In the genomic region with DNA sequence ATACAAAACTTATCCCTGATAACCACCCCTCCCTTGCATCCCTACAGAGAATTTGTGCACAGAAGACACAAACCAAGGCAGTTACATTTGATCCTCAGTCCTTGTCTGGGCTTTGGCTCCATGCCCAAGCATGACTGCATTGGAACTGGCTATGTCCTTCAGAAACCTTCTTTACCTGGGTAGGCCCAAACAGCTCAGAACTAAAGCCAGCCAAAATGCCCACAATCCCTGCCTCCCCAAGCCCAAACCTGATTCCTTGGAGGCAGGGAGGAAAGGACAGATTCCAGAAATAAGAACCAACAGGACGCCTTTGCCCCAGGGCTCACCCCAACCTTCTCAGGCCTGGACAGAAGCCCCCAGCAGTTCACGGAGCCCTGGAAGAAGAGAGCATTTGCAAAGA, we compare ENCODE assay signal across 23 cellular contexts. TPM values are rescaled to one million over a fixed set of nuclear protein-coding genes. Genes with fewer than 3 reads are reported as not detected.
DNase-seq lines count a peak whose midpoint lies in the region; ATAC-seq and TF ChIP-seq lines count a peak whose summit lies in the region.
"Had no signal": no experiment of that assay in that cellular context is flagged by ENCODE, and none has a peak within 500 bp of the region (broad histone marks: within the 10 kb centered on the region; RNA-seq: fewer than 3 reads in every experiment).

No MANE protein-coding gene starts in this region.

- no peak overlapping the region for H3K9ac ChIP-seq in GM23248

- in situ Hi-C loops in GM23248 (cut with MboI): loop anchor here (10.0 kb wide), 1 partner anchor 194 kb away; no protein-coding TSS in a partner anchor

- WGBS in GM23248 (ENCODE audit: low coverage in 1 of 2, low lambda C conversion rate in 2 of 2, missing lambda C conversion rate in 2 of 2), 2 experiments: 50 to 55% methylated on average over 2 of the region's 2 CpGs

- no peak for ATAC-seq in HG03571 (IDR thresholded peaks at IDR 0.05; ENCODE audit: unreplicated experiment)

- peaks cover 12% of the 10 kb centered on the region for H3K27me3 Mint-ChIP-seq in nephron (ENCODE audit: low read depth)
- H3K27me3 Mint-ChIP-seq: activated naive CD8-positive, alpha-beta T cell; stimulated activated memory B cell treated with anti-CD40 and anti-IgM and Interleukin-4, amounts not matched to agents 10 μg/mL and 1 μg/mL and 100 μg/mL, for 72 hours had no signal

- no peak overlapping the region for H3K27ac ChIP-seq in GM23248
- H3K27ac ChIP-seq in HEK293 (ENCODE audit: extremely low read depth, low read depth, low read length): no peak overlapping the region
- H3K27ac ChIP-seq in coronary artery: peak overlapping the region; percentile 63 to 86
- H3K27ac ChIP-seq: BLaER1 treated with 17β-estradiol and CSF1 and Interleukin-3, amounts not matched to agents 10 nM and 100 nM; colonic mucosa; foreskin keratinocyte; skin epidermis had no signal

- no peaks in the 10 kb centered on the region for H3K9me3 ChIP-seq in GM23248 (ENCODE audit: low read depth)
- no peaks in the 10 kb centered on the region for H3K9me3 ChIP-seq in HEK293 (ENCODE audit: control insufficient read depth, insufficient read depth, low read depth, low read length)
- H3K9me3 ChIP-seq: BLaER1 treated with 17β-estradiol and CSF1 and Interleukin-3, amounts not matched to agents 10 nM and 100 nM; colonic mucosa; heart left ventricle had no signal

- TF ChIP-seq CTCF in HEK293 (tag by site-specific recombination; IDR thresholded peaks at IDR 0.05): no peak
- TF ChIP-seq CTCF in coronary artery (IDR thresholded peaks at IDR 0.05): no peak
- no peak for TF ChIP-seq CTCF in nephron (IDR thresholded peaks at IDR 0.05; ENCODE audit: unreplicated experiment in 3 of 3)

- no peaks in the 10 kb centered on the region for H3K9me2 ChIP-seq in GM23248 (ENCODE audit: insufficient read depth)

- no peaks in the 10 kb centered on the region for H4K20me1 ChIP-seq in GM23248 (ENCODE audit: insufficient read depth)

- no peaks in the 10 kb centered on the region for H3K4me1 ChIP-seq in GM23248 (ENCODE audit: insufficient read depth)
- H3K4me1 ChIP-seq in HEK293 (ENCODE audit: control insufficient read depth, insufficient read depth, low read length): no peaks in the 10 kb centered on the region
- H3K4me1 ChIP-seq: colonic mucosa, foreskin keratinocyte had no signal

- no peak overlapping the region for H3K4me2 ChIP-seq in GM23248 (ENCODE audit: unreplicated experiment)

- no peaks in the 10 kb centered on the region for H3K27me3 ChIP-seq in GM23248 (replicated peaks; ENCODE audit: insufficient read depth)
- H3K27me3 ChIP-seq: BLaER1 treated with 17β-estradiol and CSF1 and Interleukin-3, amounts not matched to agents 10 nM and 100 nM; cardiac muscle cell; colonic mucosa; heart left ventricle had no signal

- no peak overlapping the region for H3K4me3 ChIP-seq in GM23248
- H3K4me3 ChIP-seq in HEK293 (ENCODE audit: low read depth, low read length): no peak overlapping the region
- no peak overlapping the region for H3K4me3 ChIP-seq in coronary artery
- H3K4me3 ChIP-seq: BLaER1 treated with 17β-estradiol and CSF1 and Interleukin-3, amounts not matched to agents 10 nM and 100 nM; cardiac muscle cell; colonic mucosa; heart left ventricle; skin epidermis had no signal

- DNase-seq in GM23248: peak; percentile 14
- DNase-seq in coronary artery (ENCODE audit: low spot score): peak; percentile 62
- no peak for DNase-seq in NCI-H2107 (lab: John Stamatoyannopoulos, UW)
- DNase-seq in mucosa of gallbladder (ENCODE audit: low spot score): no peak
- DNase-seq in activated CD4-positive, alpha-beta T cell treated with anti-CD3 and anti-CD28 coated beads, Interleukin-2, amount 50 U/mL, for 1 hour: no peak

- CTCF ChIA-PET in HEK293 (lab: Yijun Ruan, JAX): interaction anchor here (0.7 to 15.5 kb wide), 16 partner anchors 9 to 97 kb away, joined by 3 to 212 read pairs (median 6); partner anchors contain the start of genes IL17B and PCYOX1L

- no peak overlapping the region for H2AFZ ChIP-seq in GM23248

- peaks cover 39% of the 10 kb centered on the region for H3K4me1 Mint-ChIP-seq in nephron

- H3K27ac Mint-ChIP-seq in nephron: peak overlapping the region in 2 of 3 experiments; percentile 65 to 86
- H3K27ac Mint-ChIP-seq: activated naive CD8-positive, alpha-beta T cell; endodermal cell; nephron progenitor cell; stimulated activated memory B cell treated with anti-CD40 and anti-IgM and Interleukin-4, amounts not matched to agents 10 μg/mL and 1 μg/mL and 100 μg/mL, for 72 hours had no signal

- no peaks in the 10 kb centered on the region for H3K79me2 ChIP-seq in GM23248 (ENCODE audit: insufficient read depth)

- POLR2A ChIA-PET in HEK293 (lab: Yijun Ruan, JAX): no interaction called here

- peak overlapping the region in 1 of 3 experiments; percentile 62 for H3K4me3 Mint-ChIP-seq in nephron
- H3K4me3 Mint-ChIP-seq: activated naive CD8-positive, alpha-beta T cell; endodermal cell; H9; nephron progenitor cell; stimulated activated memory B cell treated with anti-CD40 and anti-IgM and Interleukin-4, amounts not matched to agents 10 μg/mL and 1 μg/mL and 100 μg/mL, for 72 hours had no signal

- no peaks in the 10 kb centered on the region for H3K36me3 ChIP-seq in GM23248 (ENCODE audit: low read depth)
- H3K36me3 ChIP-seq in HEK293 (ENCODE audit: control insufficient read depth in 2 of 2, insufficient read depth in 1 of 2, low read length in 2 of 2): peaks cover 0 to 6% of the 10 kb centered on the region in 2 experiments; a peak in 1 of 3 replicates
- H3K36me3 ChIP-seq: cardiac muscle cell, colonic mucosa, heart left ventricle had no signal

- no peaks in the 10 kb centered on the region for H3K9me3 Mint-ChIP-seq in nephron
- H3K9me3 Mint-ChIP-seq: endodermal cell; H9; nephron progenitor cell; stimulated activated memory B cell treated with anti-CD40 and anti-IgM and Interleukin-4, amounts not matched to agents 10 μg/mL and 1 μg/mL and 100 μg/mL, for 72 hours had no signal

- H3K36me3 Mint-ChIP-seq in nephron (ENCODE audit: low read depth): no peaks in the 10 kb centered on the region

- H3F3A ChIP-seq in GM23248 (ENCODE audit: insufficient read depth): no peaks in the 10 kb centered on the region

TF ChIP-seq in HEK293, 187 proteins besides CTCF, POLR2A, EP300 and RAD21:
- TF ChIP-seq, protein P1, sequence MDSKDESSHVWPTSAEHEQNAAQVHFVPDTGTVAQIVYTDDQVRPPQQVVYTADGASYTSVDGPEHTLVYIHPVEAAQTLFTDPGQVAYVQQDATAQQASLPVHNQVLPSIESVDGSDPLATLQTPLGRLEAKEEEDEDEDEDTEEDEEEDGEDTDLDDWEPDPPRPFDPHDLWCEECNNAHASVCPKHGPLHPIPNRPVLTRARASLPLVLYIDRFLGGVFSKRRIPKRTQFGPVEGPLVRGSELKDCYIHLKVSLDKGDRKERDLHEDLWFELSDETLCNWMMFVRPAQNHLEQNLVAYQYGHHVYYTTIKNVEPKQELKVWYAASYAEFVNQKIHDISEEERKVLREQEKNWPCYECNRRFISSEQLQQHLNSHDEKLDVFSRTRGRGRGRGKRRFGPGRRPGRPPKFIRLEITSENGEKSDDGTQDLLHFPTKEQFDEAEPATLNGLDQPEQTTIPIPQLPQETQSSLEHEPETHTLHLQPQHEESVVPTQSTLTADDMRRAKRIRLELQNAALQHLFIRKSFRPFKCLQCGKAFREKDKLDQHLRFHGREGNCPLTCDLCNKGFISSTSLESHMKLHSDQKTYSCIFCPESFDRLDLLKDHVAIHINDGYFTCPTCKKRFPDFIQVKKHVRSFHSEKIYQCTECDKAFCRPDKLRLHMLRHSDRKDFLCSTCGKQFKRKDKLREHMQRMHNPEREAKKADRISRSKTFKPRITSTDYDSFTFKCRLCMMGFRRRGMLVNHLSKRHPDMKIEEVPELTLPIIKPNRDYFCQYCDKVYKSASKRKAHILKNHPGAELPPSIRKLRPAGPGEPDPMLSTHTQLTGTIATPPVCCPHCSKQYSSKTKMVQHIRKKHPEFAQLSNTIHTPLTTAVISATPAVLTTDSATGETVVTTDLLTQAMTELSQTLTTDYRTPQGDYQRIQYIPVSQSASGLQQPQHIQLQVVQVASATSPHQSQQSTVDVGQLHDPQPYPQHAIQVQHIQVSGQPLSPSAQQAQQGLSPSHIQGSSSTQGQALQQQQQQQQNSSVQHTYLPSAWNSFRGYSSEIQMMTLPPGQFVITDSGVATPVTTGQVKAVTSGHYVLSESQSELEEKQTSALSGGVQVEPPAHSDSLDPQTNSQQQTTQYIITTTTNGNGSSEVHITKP (tag by site-specific recombination; IDR thresholded peaks at IDR 0.05): peak; percentile 83
- TF ChIP-seq ZNF830 (tag by site-specific recombination; IDR thresholded peaks at IDR 0.05; ENCODE audit: low read depth): no peak
- no peak for TF ChIP-seq ZNF510 (tag by site-specific recombination; IDR thresholded peaks at IDR 0.05; ENCODE audit: insufficient replicate concordance)
TF ChIP-seq in HEK293: peak in this region for 1.

RNA-seq across cellular contexts. Expression of gene IL17B, which starts 8.2 kb away (rescaled TPM):
- total RNA-seq in GM23248 (2014; rRNA removed; shearing (Covaris generic)): not detected in 2 replicates
- polyA plus RNA-seq in GM23248 (2016; fragmentation: Nextera tagmentation; extraction: Ambion mirVana): 0.29 and 0.43 TPM in 2 replicates
- 0.52 TPM for total RNA-seq in mucosa of gallbladder
- total RNA-seq: endodermal cell, foreskin keratinocyte, H9, left ventricle myocardium superior, LHCN-M2, mononuclear cell, osteoblast had no signal
- polyA plus RNA-seq: foreskin keratinocyte had no signal

RNA-seq across cellular contexts. Expression of gene PCYOX1L, which starts 13.0 kb away (rescaled TPM):
- 10.7 and 12.6 TPM in 2 replicates for total RNA-seq in GM23248 (2014; rRNA removed; shearing (Covaris generic))
- 10.4 and 10.5 TPM in 2 replicates for polyA plus RNA-seq in GM23248 (2016; fragmentation: Nextera tagmentation; extraction: Ambion mirVana)
- 17.3 TPM for total RNA-seq in mucosa of gallbladder

RNA-seq across cellular contexts. Expression of gene GRPEL2, which starts 25.6 kb away (rescaled TPM):
- 26.3 and 27.0 TPM in 2 replicates for total RNA-seq in GM23248 (2014; rRNA removed; shearing (Covaris generic))
- 17.0 and 19.5 TPM in 2 replicates for polyA plus RNA-seq in GM23248 (2016; fragmentation: Nextera tagmentation; extraction: Ambion mirVana)
- total RNA-seq in mucosa of gallbladder: 15.9 TPM

Comparison
In these comparisons a context has a peak if more than half of its experiments do, and no peak if none do; other contexts are left out.
1. DNase-seq: peak in GM23248 (single experiment) and coronary artery (single experiment); none in NCI-H2107 (single experiment), mucosa of gallbladder (single experiment) and activated CD4-positive, alpha-beta T cell treated with anti-CD3 and anti-CD28 coated beads, Interleukin-2, amount 50 U/mL, for 1 hour (single experiment).
2. H3K27ac ChIP-seq: peak in coronary artery (2 of 2); none in GM23248 (single experiment) and HEK293 (single experiment).